Comparison of ENCODE assay signal across 19 cellular contexts in genomic region chr11:85656777-85657176, GRCh38.
"Had no signal": no experiment of that assay in that cellular context is flagged by ENCODE, and none has a peak within 500 bp of the region (broad histone marks: within the 10 kb centered on the region; RNA-seq: fewer than 3 reads in every experiment).

No MANE protein-coding gene starts in this region.

- DNase-seq: activated CD4-positive, alpha-beta T cell treated with anti-CD3 and anti-CD28 coated beads for 1 hour; activated CD8-positive, alpha-beta memory T cell treated with anti-CD3 and anti-CD28 coated beads for 24 hours; activated CD8-positive, alpha-beta memory T cell treated with anti-CD3 and anti-CD28 coated beads, Interleukin-2, amount 50 U/mL, for 48 hours; activated naive CD4-positive, alpha-beta T cell; effector memory CD4-positive, alpha-beta T cell; foreskin fibroblast; natural killer cell; right lobe of liver; SK-N-SH; small intestine; stimulated activated CD4-positive, alpha-beta T cell treated with anti-CD3 and anti-CD28 coated beads, Interleukin-4, amount 100 ng/mL, for 24 hours; T-cell; T1000; upper lobe of left lung had no signal

- H3K9me3 Mint-ChIP-seq: dendritic cell treated with granulocyte-macrophage colony-stimulating factor and Interleukin-4, amounts not matched to agents 40 ng/mL and 50 ng/mL, for 4 days; natural killer cell; stimulated activated memory B cell treated with anti-CD40 and anti-IgM and Interleukin-4, amounts not matched to agents 10 μg/mL and 1 μg/mL and 100 μg/mL, for 72 hours; T-cell had no signal

- H3K9me3 ChIP-seq: right lobe of liver, SK-N-SH, thoracic aorta, upper lobe of left lung had no signal

- H3K9me2 ChIP-seq: SK-N-SH had no signal

- H3K4me3 ChIP-seq: right lobe of liver, thoracic aorta, upper lobe of left lung had no signal

- H3K4me3 Mint-ChIP-seq: dendritic cell treated with granulocyte-macrophage colony-stimulating factor and Interleukin-4, amounts not matched to agents 40 ng/mL and 50 ng/mL, for 4 days; natural killer cell; stimulated activated memory B cell treated with anti-CD40 and anti-IgM and Interleukin-4, amounts not matched to agents 10 μg/mL and 1 μg/mL and 100 μg/mL, for 72 hours; T-cell had no signal

- H3K27ac Mint-ChIP-seq: dendritic cell treated with granulocyte-macrophage colony-stimulating factor and Interleukin-4, amounts not matched to agents 40 ng/mL and 50 ng/mL, for 4 days; stimulated activated memory B cell treated with anti-CD40 and anti-IgM and Interleukin-4, amounts not matched to agents 10 μg/mL and 1 μg/mL and 100 μg/mL, for 72 hours had no signal

- H3K9ac ChIP-seq: parathyroid adenoma, SK-N-SH had no signal

- H3K27ac ChIP-seq: epithelial cell of prostate, parathyroid adenoma, right lobe of liver, thoracic aorta, upper lobe of left lung had no signal

- ATAC-seq: natural killer cell; right lobe of liver; stimulated activated memory B cell treated with anti-CD40 and anti-IgM and Interleukin-4, amounts not matched to agents 10 μg/mL and 1 μg/mL and 100 μg/mL, for 72 hours; T-cell had no signal

- H2AFZ ChIP-seq: parathyroid adenoma had no signal

- H3K27me3 Mint-ChIP-seq: dendritic cell treated with granulocyte-macrophage colony-stimulating factor and Interleukin-4, amounts not matched to agents 40 ng/mL and 50 ng/mL, for 4 days; stimulated activated memory B cell treated with anti-CD40 and anti-IgM and Interleukin-4, amounts not matched to agents 10 μg/mL and 1 μg/mL and 100 μg/mL, for 72 hours; T-cell had no signal

- H3K4me2 ChIP-seq: SK-N-SH had no signal

- H3K27me3 ChIP-seq: right lobe of liver, upper lobe of left lung had no signal

- FAIRE-seq: small intestine had no signal
